40 cellular contexts compared by ENCODE assay signal in the genomic region with DNA sequence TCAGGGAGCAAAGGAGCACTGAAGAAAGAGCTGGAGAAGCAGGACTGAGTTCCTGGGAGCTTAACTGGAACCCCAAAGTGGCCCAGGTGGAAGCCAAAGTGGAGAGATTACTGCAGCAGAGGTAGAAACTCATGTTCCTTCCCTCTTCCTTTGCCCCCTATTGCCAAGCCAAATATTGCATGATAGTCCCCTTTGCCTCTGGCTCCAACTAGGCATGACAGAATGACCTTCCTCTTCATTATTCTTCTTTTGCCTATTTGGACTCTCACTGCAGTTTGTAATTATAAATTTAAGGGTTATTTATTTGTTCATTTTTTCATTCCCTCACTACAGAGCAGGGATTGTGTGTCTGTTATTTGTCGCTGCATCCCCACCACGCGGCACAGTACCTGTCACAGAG. TPM values are rescaled to one million over a fixed set of nuclear protein-coding genes. Genes with fewer than 3 reads are reported as not detected.
"Had no signal": no experiment of that assay in that cellular context is flagged by ENCODE, and none has a peak within 500 bp of the region (broad histone marks: within the 10 kb centered on the region; RNA-seq: fewer than 3 reads in every experiment).

No MANE protein-coding gene starts in this region.

- FAIRE-seq: bronchial epithelial cell had no signal

- H3K4me3 ChIP-seq: adrenal gland, ascending aorta, body of pancreas, breast epithelium, cardiac muscle cell had no signal

- H3K9me3 ChIP-seq: adrenal gland, ascending aorta, body of pancreas, breast epithelium had no signal

- ATAC-seq: activated naive CD4-positive, alpha-beta T cell treated with anti-CD3 and anti-CD28 coated beads, Interleukin-2, amount 50 U/mL, for 72 hours; activated naive CD8-positive, alpha-beta T cell treated with anti-CD3 and anti-CD28 coated beads, Interleukin-2, amount 50 U/mL, for 24 hours; activated T-cell treated with anti-CD3 and anti-CD28 coated beads, Interleukin-2, amount 50 U/mL, for 4 hours; activated T-cell treated with anti-CD3 and anti-CD28 coated beads, Interleukin-2, amount 50 U/mL, for 72 hours; activated T-helper 17 cell treated with anti-CD3 and anti-CD28 coated beads, Interleukin-2, amount 50 U/mL, for 72 hours; body of pancreas had no signal

- DNase-seq: activated effector memory CD4-positive, alpha-beta T cell treated with anti-CD3 and anti-CD28 coated beads, Interleukin-2, amount 50 U/mL, for 16 hours; activated effector memory CD4-positive, alpha-beta T cell treated with Interleukin-2 at 50 U/mL for 16 hours; activated gamma-delta T cell; activated gamma-delta T cell treated with Interleukin-2 at 50 U/mL for 16 hours; activated naive CD4-positive, alpha-beta T cell; activated naive CD4-positive, alpha-beta T cell treated with anti-CD3 and anti-CD28 coated beads for 36 hours; activated naive CD4-positive, alpha-beta T cell treated with anti-CD3 and anti-CD28 coated beads, Interleukin-2, amount 10 ng/mL, durations not matched to agents 7 days and 5 days; activated naive CD4-positive, alpha-beta T cell treated with anti-CD3 and anti-CD28 coated beads, Interleukin-2, amount 50 U/mL, for 16 hours; activated naive CD4-positive, alpha-beta T cell treated with Interleukin-2 at 50 U/mL for 16 hours; activated naive CD8-positive, alpha-beta T cell treated with anti-CD3 and anti-CD28 coated beads for 36 hours; activated naive CD8-positive, alpha-beta T cell treated with anti-CD3 and anti-CD28 coated beads, Interleukin-2, amount 10 ng/mL, durations not matched to agents 7 days and 5 days; activated naive CD8-positive, alpha-beta T cell treated with anti-CD3 and anti-CD28 coated beads, Interleukin-2, amount 50 U/mL, for 24 hours; activated T-cell treated with anti-CD3 and anti-CD28 coated beads, Interleukin-2, amount 50 U/mL, for 1 hour; activated T-cell treated with anti-CD3 and anti-CD28 coated beads, Interleukin-2, amount 50 U/mL, for 24 hours; activated T-cell treated with anti-CD3 and anti-CD28 coated beads, Interleukin-2, amount 50 U/mL, for 4 hours; activated T-cell treated with anti-CD3 and anti-CD28 coated beads, Interleukin-2, amount 50 U/mL, for 48 hours; activated T-cell treated with anti-CD3 and anti-CD28 coated beads, Interleukin-2, amount 50 U/mL, for 72 hours; adrenal gland; amniotic stem cell; amygdala; anterior cingulate cortex; aorta; body of pancreas; brain microvascular endothelial cell; caudate nucleus; central memory CD4-positive, alpha-beta T cell; cerebellar nuclear complex had no signal

- H3K27me3 ChIP-seq: ascending aorta, body of pancreas, brain microvascular endothelial cell, cardiac muscle cell had no signal

- H3K27ac ChIP-seq: adrenal gland, ascending aorta, body of pancreas, brain microvascular endothelial cell, breast epithelium, cardiac muscle cell had no signal

- H3K4me1 ChIP-seq: adrenal gland, ascending aorta, body of pancreas, breast epithelium had no signal

- H3K36me3 ChIP-seq: adrenal gland, ascending aorta, brain microvascular endothelial cell, breast epithelium, cardiac muscle cell had no signal

RNA-seq across cellular contexts. Expression of gene SPANXB1, which starts 22.1 kb away (rescaled TPM):
- total RNA-seq: activated naive CD4-positive, alpha-beta T cell treated with anti-CD3 and anti-CD28 coated beads for 36 hours; activated naive CD4-positive, alpha-beta T cell treated with anti-CD3 and anti-CD28 coated beads, Interleukin-2, amount 50 U/mL, for 72 hours; activated naive CD8-positive, alpha-beta T cell treated with anti-CD3 and anti-CD28 coated beads for 36 hours; activated naive CD8-positive, alpha-beta T cell treated with anti-CD3 and anti-CD28 coated beads, Interleukin-2, amount 10 ng/mL, durations not matched to agents 7 days and 5 days; activated T-cell treated with anti-CD3 and anti-CD28 coated beads, Interleukin-2, amount 50 U/mL, for 4 hours; activated T-cell treated with anti-CD3 and anti-CD28 coated beads, Interleukin-2, amount 50 U/mL, for 72 hours; activated T-helper 1 cell treated with anti-CD3 and anti-CD28 coated beads, Interleukin-12 subunit alpha, Interleukin-12 subunit beta, Interleukin-2, Interleukin-4 antibody, amounts not matched to agents 30 ng/mL and 10 ng/mL and 1 ng/mL, durations not matched to agents 14 hours and 24 hours and 36 hours; activated T-helper 17 cell treated with anti-CD3 and anti-CD28 coated beads, Interleukin-2, amount 50 U/mL, for 72 hours; activated T-helper 2 cell treated with anti-CD3 and anti-CD28 coated beads, Interferon-gamma antibody, Interleukin-2, Interleukin-4, amounts not matched to agents 10 μg/mL and 5 μg/mL and 100 μg/mL, durations not matched to agents 14 hours and 24 hours and 36 hours; adrenal gland; aorta; ascending aorta; astrocyte; body of pancreas; breast epithelium; bronchial epithelial cell; cardiac muscle cell; cardiac septum; cerebellum; chondrocyte had no signal
- polyA plus RNA-seq: adipose tissue, adrenal gland, aorta, cardiac muscle cell had no signal
